ENCODE assay signal across 24 cellular contexts in the genomic region with DNA sequence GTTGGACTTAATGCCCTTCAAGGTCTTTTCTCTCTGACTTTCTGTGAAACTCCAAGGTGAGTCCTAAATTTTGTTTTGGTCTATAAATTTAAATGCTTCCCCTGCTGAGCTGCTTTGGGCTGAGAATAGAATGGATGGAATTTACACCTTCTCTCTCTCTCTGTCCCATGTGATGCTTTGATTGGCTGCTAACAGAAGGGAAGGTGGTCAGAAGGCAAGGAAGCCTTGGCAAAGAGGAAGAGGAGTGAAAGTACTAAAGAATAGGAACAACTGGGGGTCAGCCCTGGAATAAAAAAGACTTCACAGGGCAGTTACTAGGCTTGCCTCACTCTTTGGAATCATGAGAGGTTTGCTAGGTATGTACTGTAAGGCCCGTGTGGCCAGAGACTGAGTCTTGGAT.
DNase-seq lines count a peak whose midpoint lies in the region; ATAC-seq and TF ChIP-seq lines count a peak whose summit lies in the region.
"Had no signal": no experiment of that assay in that cellular context is flagged by ENCODE, and none has a peak within 500 bp of the region (broad histone marks: within the 10 kb centered on the region; RNA-seq: fewer than 3 reads in every experiment).

No MANE protein-coding gene starts in this region.

- no peaks in the 10 kb centered on the region for H3K9me3 ChIP-seq in BLaER1
- H3K9me3 ChIP-seq: BE2C, SJSA1 had no signal

- H3K4me3 ChIP-seq in BLaER1 = no peak overlapping the region
- no peak overlapping the region for H3K4me3 ChIP-seq in H7 (ENCODE audit: insufficient read depth, low read depth, low read length)
- no peak overlapping the region for H3K4me3 ChIP-seq in foreskin fibroblast (ENCODE audit: low read depth in 1 of 2, low read length in 2 of 2)
- H3K4me3 ChIP-seq: SJSA1 had no signal

- POLR2A ChIA-PET in WTC11 (lab: Charles Lee) = no interaction called here

- H3K27ac Mint-ChIP-seq in WTC11 = no peak overlapping the region

- ATAC-seq in WTC11 = peak; percentile 63
- no peak for ATAC-seq in GM18502 (IDR thresholded peaks at IDR 0.05; ENCODE audit: poor library complexity, unreplicated experiment)

- peak overlapping the region; percentile 18; the same call in 1 of the 2 replicates for H3K4me2 ChIP-seq in BLaER1

- no peaks in the 10 kb centered on the region for H3K27me3 Mint-ChIP-seq in WTC11 (ENCODE audit: low read depth)

- peaks cover 29% of the 10 kb centered on the region for H3K4me1 Mint-ChIP-seq in WTC11

- no peak overlapping the region for H3K9ac ChIP-seq in BLaER1

- no peaks in the 10 kb centered on the region for H3K36me3 Mint-ChIP-seq in WTC11

- DNase-seq in H7 (peak; percentile 27), WTC11 (ENCODE audit: low spot score) (no peak), iPS-NIHi11 (ENCODE audit: low spot score) (peak; percentile 22), hippocampal formation (lab: John Stamatoyannopoulos, UW) (no peak), foreskin fibroblast (no peak)
- DNase-seq in stimulated activated CD4-positive, alpha-beta T cell treated with anti-CD3 and anti-CD28 coated beads, Interleukin-4, amount 100 ng/mL, for 4 hours = no peak
- DNase-seq: BE2C, DMS153, DND-41, NCI-H1092, NCI-H1436, NCI-H187, NCI-H2081 treated with DMSO at 0.1 percent for 48 hours, NCI-H2171, NCI-H226, NCI-H510A treated with DMSO at 0.1 percent for 48 hours, NCI-H748 treated with DMSO at 0.1 percent for 48 hours, Right ventricle myocardium superior, RPMI8226 had no signal

- no peaks in the 10 kb centered on the region for H3K36me3 ChIP-seq in BLaER1
- no peaks in the 10 kb centered on the region for H3K36me3 ChIP-seq in H7 (replicated peaks; ENCODE audit: control insufficient read depth, insufficient read depth, low read length)
- H3K36me3 ChIP-seq: BE2C, SJSA1 had no signal

- CTCF ChIA-PET in WTC11 (lab: Charles Lee) = no interaction called here

- no peak overlapping the region for H3K4me3 Mint-ChIP-seq in WTC11

- H3K27ac ChIP-seq in BLaER1 = no peak overlapping the region
- H3K27ac ChIP-seq: 22Rv1, HL-60, SJSA1 had no signal

- no peaks in the 10 kb centered on the region for H3K9me3 Mint-ChIP-seq in WTC11

- TF ChIP-seq CTCF in WTC11 (IDR thresholded peaks at IDR 0.05) = no peak
- no peak for TF ChIP-seq CTCF in foreskin fibroblast (IDR thresholded peaks at IDR 0.05; ENCODE audit: low read depth, low read length)

- peaks cover 10% of the 10 kb centered on the region for H3K4me1 ChIP-seq in BLaER1
- H3K4me1 ChIP-seq: SJSA1 had no signal

- peaks cover 100% of the 10 kb centered on the region for H4K20me1 ChIP-seq in BLaER1

- H3K27me3 ChIP-seq in BLaER1 = no peaks in the 10 kb centered on the region
- H3K27me3 ChIP-seq in H7 (ENCODE audit: control insufficient read depth, insufficient read depth, low read length) = no peaks in the 10 kb centered on the region
- H3K27me3 ChIP-seq: BE2C, SJSA1 had no signal

TF ChIP-seq in WTC11, 78 proteins besides CTCF, POLR2A, EP300 and RAD21:
- TF ChIP-seq, protein P1, sequence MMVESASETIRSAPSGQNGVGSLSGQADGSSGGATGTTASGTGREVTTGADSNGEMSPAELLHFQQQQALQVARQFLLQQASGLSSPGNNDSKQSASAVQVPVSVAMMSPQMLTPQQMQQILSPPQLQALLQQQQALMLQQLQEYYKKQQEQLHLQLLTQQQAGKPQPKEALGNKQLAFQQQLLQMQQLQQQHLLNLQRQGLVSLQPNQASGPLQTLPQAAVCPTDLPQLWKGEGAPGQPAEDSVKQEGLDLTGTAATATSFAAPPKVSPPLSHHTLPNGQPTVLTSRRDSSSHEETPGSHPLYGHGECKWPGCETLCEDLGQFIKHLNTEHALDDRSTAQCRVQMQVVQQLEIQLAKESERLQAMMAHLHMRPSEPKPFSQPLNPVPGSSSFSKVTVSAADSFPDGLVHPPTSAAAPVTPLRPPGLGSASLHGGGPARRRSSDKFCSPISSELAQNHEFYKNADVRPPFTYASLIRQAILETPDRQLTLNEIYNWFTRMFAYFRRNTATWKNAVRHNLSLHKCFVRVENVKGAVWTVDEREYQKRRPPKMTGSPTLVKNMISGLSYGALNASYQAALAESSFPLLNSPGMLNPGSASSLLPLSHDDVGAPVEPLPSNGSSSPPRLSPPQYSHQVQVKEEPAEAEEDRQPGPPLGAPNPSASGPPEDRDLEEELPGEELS (CRISPR knock-in tag; IDR thresholded peaks at IDR 0.05) = no peak
TF ChIP-seq in WTC11: peak in this region for 0.

Comparison
In these comparisons a context has a peak if more than half of its experiments do, and no peak if none do; other contexts are left out.
1. DNase-seq: peak in H7 (single experiment) and iPS-NIHi11 (single experiment); none in WTC11 (single experiment), hippocampal formation (0 of 2), foreskin fibroblast (0 of 2) and stimulated activated CD4-positive, alpha-beta T cell treated with anti-CD3 and anti-CD28 coated beads, Interleukin-4, amount 100 ng/mL, for 4 hours (0 of 2).